Comparison of ENCODE assay signal across 16 cellular contexts in genomic region chr1:104468282-104468681, GRCh38.
DNase-seq lines count a peak whose midpoint lies in the region; ATAC-seq lines count a peak whose summit lies in the region.
"Had no signal": no experiment of that assay in that cellular context is flagged by ENCODE, and none has a peak within 500 bp of the region (broad histone marks: within the 10 kb centered on the region; RNA-seq: fewer than 3 reads in every experiment).

No MANE protein-coding gene starts in this region.

- H3K4me1 Mint-ChIP-seq in stimulated activated naive CD8-positive, alpha-beta T cell treated with anti-CD3 and anti-CD28 coated beads, Interleukin-15, amount 100 ng/mL, for 72 hours, result no peaks in the 10 kb centered on the region

- ATAC-seq in GM18508 (IDR thresholded peaks at IDR 0.05; ENCODE audit: insufficient read depth, unreplicated experiment) (peak; percentile 59), GM21423 (IDR thresholded peaks at IDR 0.05; ENCODE audit: unreplicated experiment) (peak; percentile 74), HG03196 (IDR thresholded peaks at IDR 0.05; ENCODE audit: unreplicated experiment) (peak; percentile 47), GM18858 (IDR thresholded peaks at IDR 0.05; ENCODE audit: unreplicated experiment) (no peak)
- ATAC-seq in stimulated activated naive CD8-positive, alpha-beta T cell treated with anti-CD3 and anti-CD28 coated beads, Interleukin-15, amount 100 ng/mL, for 72 hours, result no peak
- ATAC-seq: esophagus mucosa, heart left ventricle had no signal

- peak; percentile 93 for DNase-seq in OCI-M1 (lab: John Stamatoyannopoulos, UW)
- DNase-seq in posterior cingulate gyrus, result no peak
- DNase-seq in AML-193 (lab: John Stamatoyannopoulos, UW), result no peak
- no peak for DNase-seq in stimulated activated naive CD8-positive, alpha-beta T cell treated with anti-CD3 and anti-CD28 coated beads, Interleukin-15, amount 100 ng/mL, for 72 hours
- DNase-seq: activated CD4-positive, alpha-beta memory T cell treated with anti-CD3 and anti-CD28 coated beads for 36 hours; heart left ventricle; IMR-90; NCI-H146; NCI-H526; testis had no signal

- H3K27me3 Mint-ChIP-seq in stimulated activated naive CD8-positive, alpha-beta T cell treated with anti-CD3 and anti-CD28 coated beads, Interleukin-15, amount 100 ng/mL, for 72 hours, result no peaks in the 10 kb centered on the region
- H3K27me3 Mint-ChIP-seq: activated CD4-positive, alpha-beta memory T cell treated with anti-CD3 and anti-CD28 coated beads for 36 hours; dendritic cell treated with granulocyte-macrophage colony-stimulating factor and Interleukin-4, amounts not matched to agents 40 ng/mL and 50 ng/mL, for 4 days had no signal

- intact Hi-C loops in posterior cingulate gyrus (cut with DNase I), result no loop called here

- H3K27ac Mint-ChIP-seq in stimulated activated naive CD8-positive, alpha-beta T cell treated with anti-CD3 and anti-CD28 coated beads, Interleukin-15, amount 100 ng/mL, for 72 hours, result no peak overlapping the region
- H3K27ac Mint-ChIP-seq: activated CD4-positive, alpha-beta memory T cell treated with anti-CD3 and anti-CD28 coated beads for 36 hours; dendritic cell treated with granulocyte-macrophage colony-stimulating factor and Interleukin-4, amounts not matched to agents 40 ng/mL and 50 ng/mL, for 4 days had no signal

- no peak overlapping the region for H3K4me3 Mint-ChIP-seq in stimulated activated naive CD8-positive, alpha-beta T cell treated with anti-CD3 and anti-CD28 coated beads, Interleukin-15, amount 100 ng/mL, for 72 hours
- H3K4me3 Mint-ChIP-seq: activated CD4-positive, alpha-beta memory T cell treated with anti-CD3 and anti-CD28 coated beads for 36 hours; dendritic cell treated with granulocyte-macrophage colony-stimulating factor and Interleukin-4, amounts not matched to agents 40 ng/mL and 50 ng/mL, for 4 days had no signal

- peaks cover 23 to 29% of the 10 kb centered on the region in 2 donors for H3K9me3 Mint-ChIP-seq in stimulated activated naive CD8-positive, alpha-beta T cell treated with anti-CD3 and anti-CD28 coated beads, Interleukin-15, amount 100 ng/mL, for 72 hours

Comparison
In these comparisons a context has a peak if more than half of its experiments do, and no peak if none do; other contexts are left out.
1. ATAC-seq: peak in GM18508 (single experiment), GM21423 (single experiment) and HG03196 (single experiment); none in GM18858 (single experiment) and stimulated activated naive CD8-positive, alpha-beta T cell treated with anti-CD3 and anti-CD28 coated beads, Interleukin-15, amount 100 ng/mL, for 72 hours (single experiment).